8 cellular contexts compared by ENCODE assay signal in the genomic region with DNA sequence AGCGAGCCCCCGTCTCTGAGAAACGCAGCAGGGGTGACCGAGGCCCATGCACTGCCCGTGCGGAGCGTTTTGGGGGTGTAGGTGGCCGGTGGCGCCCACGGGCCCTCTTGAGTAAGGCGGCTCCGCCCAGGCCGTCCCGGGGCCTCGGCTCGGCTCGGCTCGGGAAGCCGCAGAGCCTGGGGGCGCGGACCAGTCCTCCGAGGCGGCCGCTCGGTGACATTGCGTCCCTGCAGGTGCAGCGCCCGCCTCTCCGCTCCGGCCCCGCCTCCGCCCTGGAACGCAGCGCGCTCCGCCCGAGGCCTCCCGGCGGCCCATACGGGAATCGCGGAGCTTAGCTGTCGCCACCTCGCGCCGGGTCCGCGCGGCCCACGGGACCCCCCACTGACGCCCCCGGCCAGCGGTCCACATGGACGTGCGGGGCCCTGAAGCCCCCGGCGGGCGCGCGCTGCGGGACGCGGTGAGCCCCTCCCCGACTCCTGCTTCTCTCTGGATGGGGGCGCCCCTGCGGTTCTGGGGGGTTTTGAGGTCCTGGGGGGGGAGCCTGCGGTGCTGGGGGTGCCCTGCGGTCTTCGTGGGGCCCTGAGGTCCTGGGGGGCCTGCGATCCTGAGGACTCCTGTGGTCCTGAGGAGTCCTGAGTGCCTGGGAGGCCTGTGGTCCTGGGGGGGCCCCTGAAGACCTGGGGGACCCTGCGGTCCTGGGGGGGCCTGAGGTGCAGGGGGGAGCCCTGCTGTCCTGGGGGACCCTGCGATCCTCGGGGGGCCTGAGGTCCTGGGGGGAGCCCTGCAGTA. TPM values are rescaled to one million over a fixed set of nuclear protein-coding genes. Genes with fewer than 3 reads are reported as not detected.
DNase-seq lines count a peak whose midpoint lies in the region; ATAC-seq and TF ChIP-seq lines count a peak whose summit lies in the region.

Gene HSBP1L1 (plus strand): TSS at position 314 of the 789 bp plus-strand sequence. CDS start 93 bp downstream, at position 407.

- H3K27me3 ChIP-seq in muscle layer of duodenum (ENCODE audit: low read depth, low read length) (peaks cover 4% of the 10 kb centered on the region), thyroid gland (no peaks in the 10 kb centered on the region)

- H3K4me3 ChIP-seq in muscle layer of duodenum (ENCODE audit: low read depth in 1 of 2, low read length in 2 of 2): peak within 1 kb of the TSS; percentile 69
- H3K4me3 ChIP-seq in thyroid gland (replicated peaks in 1 of 3): peak within 1 kb of the TSS; percentile 63 to 70 (median 69)

- peak in 3 of 6 experiments; percentile 34 to 62 (median 56) for TF ChIP-seq CTCF in thyroid gland (IDR thresholded peaks at IDR 0.05)

- DNase-seq in NCI-H82 (lab: John Stamatoyannopoulos, UW): peak; percentile 32
- no peak for DNase-seq in NCI-H82 treated with DMSO at 0.1 percent for 48 hours (lab: John Stamatoyannopoulos, UW; ENCODE audit: unreplicated experiment)
- peak; percentile 58 for DNase-seq in NCI-H460 (ENCODE audit: extremely low read depth, low read depth)
- peak; percentile 48 for DNase-seq in activated T-cell treated with anti-CD3 and anti-CD28 coated beads, Interleukin-2, amount 50 U/mL, for 4 hours
- DNase-seq in erythroblast (lab: John Stamatoyannopoulos, UW): peak; percentile 82 to 88
- DNase-seq in thyroid gland: peak; percentile 83 to 86

- peak within 1 kb of the TSS; percentile 74 for H3K4me3 Mint-ChIP-seq in activated T-cell treated with anti-CD3 and anti-CD28 coated beads, Interleukin-2, amount 50 U/mL, for 4 hours

- H3K9me3 ChIP-seq in muscle layer of duodenum (ENCODE audit: control insufficient read depth in 1 of 2, low read length in 2 of 2) (no peaks in the 10 kb centered on the region), thyroid gland (no peaks in the 10 kb centered on the region)

- H3K36me3 ChIP-seq in muscle layer of duodenum (ENCODE audit: control insufficient read depth in 1 of 2, insufficient read depth in 2 of 2, low read length in 2 of 2) (no peaks in the 10 kb centered on the region), thyroid gland (no peaks in the 10 kb centered on the region)

- ATAC-seq in HG02763 (IDR thresholded peaks at IDR 0.05; ENCODE audit: unreplicated experiment): peak; percentile 67
- ATAC-seq in activated T-cell treated with anti-CD3 and anti-CD28 coated beads, Interleukin-2, amount 50 U/mL, for 4 hours: peak; percentile 72 to 82

- 0 to 2% methylated on average over 3 to 10 of the region's 73 CpGs for WGBS in thyroid gland, 2 donors

- H3K36me3 Mint-ChIP-seq in activated T-cell treated with anti-CD3 and anti-CD28 coated beads, Interleukin-2, amount 50 U/mL, for 4 hours (ENCODE audit: insufficient read depth): peaks cover under 1% of the 10 kb centered on the region

- peaks cover 39% of the 10 kb centered on the region for H3K4me1 Mint-ChIP-seq in activated T-cell treated with anti-CD3 and anti-CD28 coated beads, Interleukin-2, amount 50 U/mL, for 4 hours (ENCODE audit: low read depth)

- peak within 1 kb of the TSS; percentile 72 for H3K27ac ChIP-seq in muscle layer of duodenum (ENCODE audit: low read length)
- peak within 1 kb of the TSS; percentile 73 to 86 (median 81) for H3K27ac ChIP-seq in thyroid gland

- intact Hi-C loops in thyroid gland (cut with DNase I): no loop called here

- H3K27me3 Mint-ChIP-seq in activated T-cell treated with anti-CD3 and anti-CD28 coated beads, Interleukin-2, amount 50 U/mL, for 4 hours (ENCODE audit: low read depth): peaks cover 4% of the 10 kb centered on the region

- no peaks in the 10 kb centered on the region for H3K9me3 Mint-ChIP-seq in activated T-cell treated with anti-CD3 and anti-CD28 coated beads, Interleukin-2, amount 50 U/mL, for 4 hours

- H3K4me1 ChIP-seq in muscle layer of duodenum (ENCODE audit: control insufficient read depth in 1 of 2, insufficient read depth in 2 of 2, low read length in 2 of 2): peaks cover 6 to 16% of the 10 kb centered on the region in 2 donors
- H3K4me1 ChIP-seq in thyroid gland: peaks cover 21 to 46% of the 10 kb centered on the region in 2 donors

- TF ChIP-seq POLR2A in erythroblast (IDR thresholded peaks at IDR 0.05; ENCODE audit: low read length) (no peak), thyroid gland (IDR thresholded peaks at IDR 0.05) (peak in 1 of 2 donors; percentile 86)

RNA-seq across cellular contexts. Expression of gene HSBP1L1, which starts in this region (rescaled TPM):
- 35.9 and 38.6 TPM in 2 replicates for total RNA-seq in NCI-H460 (2014; rRNA removed; shearing (Covaris generic))
- polyA plus RNA-seq in NCI-H460 (2014; cell fraction: nucleus; rRNA removed): 70.8 and 100 TPM in 2 replicates
- total RNA-seq in activated T-cell treated with anti-CD3 and anti-CD28 coated beads, Interleukin-2, amount 50 U/mL, for 4 hours: 1 to 10 TPM; 1.5 to 4.8 (median 2.2) TPM
- 10 to 100 TPM; 25.7 to 51.8 (median 39.6) TPM for total RNA-seq in thyroid gland
